ENCODE assay signal across 8 cellular contexts in genomic region chr4:56979674-56980073, GRCh38. TPM values are rescaled to one million over a fixed set of nuclear protein-coding genes. Genes with fewer than 3 reads are reported as not detected.
DNase-seq lines count a peak whose midpoint lies in the region; ATAC-seq, FAIRE-seq and TF ChIP-seq lines count a peak whose summit lies in the region.

No MANE protein-coding gene starts in this region.

- H3K27me3 ChIP-seq in GM23338 (ENCODE audit: insufficient read depth) (no peaks in the 10 kb centered on the region), HepG2 (ENCODE audit: control insufficient read depth in 1 of 2, insufficient read depth in 2 of 2, low read length in 2 of 2) (no peaks in the 10 kb centered on the region; a peak in 1 of 5 replicates)

- H3K9me3 ChIP-seq in HepG2 (ENCODE audit: low read length): no peaks in the 10 kb centered on the region

- TF ChIP-seq CTCF in GM23338 (conservative IDR thresholded peaks at IDR 0.05; ENCODE audit: low read depth in 2 of 2) (no peak), RWPE1 (conservative IDR thresholded peaks at IDR 0.05; ENCODE audit: low read depth) (no peak), astrocyte of the spinal cord (IDR thresholded peaks at IDR 0.05; ENCODE audit: low read depth, low read length) (no peak), HepG2 (CRISPR knock-in tag; IDR thresholded peaks at IDR 0.05) (no peak)

- no peak for TF ChIP-seq POLR2A in HepG2 (IDR thresholded peaks at IDR 0.05; ENCODE audit: insufficient read depth in 1 of 2, low read depth in 2 of 2, low read length in 2 of 2)

- TF ChIP-seq RAD21 in HepG2 (CRISPR knock-in tag; IDR thresholded peaks at IDR 0.05): no peak

- peaks cover 52% of the 10 kb centered on the region for H4K20me1 ChIP-seq in GM23338 (replicated peaks; ENCODE audit: insufficient read depth)
- peaks cover 37% of the 10 kb centered on the region for H4K20me1 ChIP-seq in HepG2 (ENCODE audit: insufficient read depth, low read length)

- peak overlapping the region; percentile 95 for H3K4me3 ChIP-seq in GM23338
- peak overlapping the region; percentile 89 for H3K4me3 ChIP-seq in astrocyte of the spinal cord (ENCODE audit: low read depth, low read length)
- peak overlapping the region; percentile 90 to 93 (median 92) for H3K4me3 ChIP-seq in HepG2 (replicated peaks in 1 of 3; ENCODE audit: insufficient read depth in 1 of 3, low read depth in 2 of 3, low read length in 3 of 3)

- H2AFZ ChIP-seq in GM23338 (no peak overlapping the region), HepG2 (ENCODE audit: low read length) (no peak overlapping the region)

- H3K79me2 ChIP-seq in GM23338 (replicated peaks; ENCODE audit: insufficient read depth) (peaks cover 84% of the 10 kb centered on the region), HepG2 (ENCODE audit: insufficient read depth, low read length) (peaks cover 83% of the 10 kb centered on the region)

- peaks cover 12% of the 10 kb centered on the region for H3K27me3 Mint-ChIP-seq in GM23338 (ENCODE audit: insufficient read depth, low read depth, poor library complexity)

- no peaks in the 10 kb centered on the region for H3K9me2 ChIP-seq in GM23338 (ENCODE audit: insufficient read depth)

- peak overlapping the region; percentile 100 for H3K4me3 Mint-ChIP-seq in GM23338

- WGBS in HepG2 (ENCODE audit: low lambda C conversion rate): 5% methylated on average over 12 of the region's 12 CpGs

- CTCF ChIA-PET in RWPE1 (lab: Yijun Ruan, JAX) (interaction anchor here (0.6 kb wide), 1 partner anchor 631 kb away, joined by 4 read pairs; no protein-coding TSS in a partner anchor), HepG2 (lab: Yijun Ruan, JAX; ENCODE audit: low intra/inter-chr PET ratio, low total read pairs) (no interaction called here)

- H3K36me3 Mint-ChIP-seq in GM23338 (ENCODE audit: low read depth): peaks cover 10% of the 10 kb centered on the region; the same call in 2 of the 3 replicates

- H3K4me2 ChIP-seq in GM23338: peak overlapping the region; percentile 94
- peak overlapping the region; percentile 89 for H3K4me2 ChIP-seq in HepG2 (ENCODE audit: low read depth, low read length)

- POLR2A ChIA-PET in RWPE1 (lab: Yijun Ruan, JAX; ENCODE audit: low non-redundant PET): interaction anchor here (0.7 kb wide), 2 partner anchors 8 to 1795 kb away, joined by 5 to 14 read pairs; no protein-coding TSS in a partner anchor
- POLR2A ChIA-PET in HepG2 (lab: Yijun Ruan, JAX): interaction anchor here (0.7 to 3.5 kb wide), 5 partner anchors 9 to 544 kb away, joined by 4 to 27 read pairs (median 5); partner anchors contain the start of genes PAICS and PPAT

- 0 out of 2 replicates have a peak, but pooled peaks cover 8% of the 10 kb centered on the region for H3K36me3 ChIP-seq in GM23338 (ENCODE audit: insufficient read depth)
- no peaks in the 10 kb centered on the region for H3K36me3 ChIP-seq in HepG2 (replicated peaks in 1 of 2; ENCODE audit: control insufficient read depth in 1 of 2, insufficient read depth in 2 of 2, low read length in 2 of 2)

- no peaks in the 10 kb centered on the region for H3K9me3 Mint-ChIP-seq in GM23338

- FAIRE-seq in HepG2 (lab: Jason Lieb, UNC): no peak

- H3K27ac ChIP-seq in GM23338 (ENCODE audit: low read depth): no peak overlapping the region
- H3K27ac ChIP-seq in RWPE1: peak overlapping the region; percentile 96
- peak overlapping the region; percentile 88 for H3K27ac ChIP-seq in HepG2 (ENCODE audit: extremely low read length, insufficient read depth, low read length)

- intact Hi-C loops in HepG2 (cut with micrococcal nuclease; ENCODE audit: unreplicated experiment): loop anchor here (5.0 kb wide), 1 partner anchor 542 kb away; the partner anchor contains the start of genes PAICS and PPAT

- ATAC-seq in GM23338 (no peak), HepG2 (no peak), HG02884 (IDR thresholded peaks at IDR 0.05; ENCODE audit: unreplicated experiment) (no peak), HG02623 (IDR thresholded peaks at IDR 0.05; ENCODE audit: unreplicated experiment) (no peak)

- H3K4me1 ChIP-seq in GM23338 (ENCODE audit: insufficient read depth) (0 out of 2 replicates have a peak, but pooled peaks cover 3% of the 10 kb centered on the region), HepG2 (ENCODE audit: insufficient read depth, low read length) (peaks cover 39% of the 10 kb centered on the region)

- no peaks in the 10 kb centered on the region for H3F3A ChIP-seq in GM23338 (replicated peaks; ENCODE audit: low read depth)

- no TSS peak for BruUV-seq in HepG2 (replicated peaks; lab: Mats Ljungman, UMichigan)

- peak overlapping the region; percentile 97 for H3K9ac ChIP-seq in HepG2 (ENCODE audit: insufficient read depth, low read depth, low read length)

- in situ Hi-C loops in astrocyte of the spinal cord (cut with HindIII; ENCODE audit: low sequenced_read_pairs): no loop called here
- in situ Hi-C loops in HepG2 (cut with HindIII; ENCODE audit: extremely low pct_ligation_motif_present, low pct_unique_long_range_greater_than_20kb): no loop called here

- peak overlapping the region; percentile 99 for H3K27ac Mint-ChIP-seq in GM23338

- TF ChIP-seq EP300 in HepG2 (IDR thresholded peaks at IDR 0.05; ENCODE audit: low read depth in 2 of 2, low read length in 2 of 2): no peak
- no peak for TF ChIP-seq EP300 in HepG2 (CRISPR knock-in tag; IDR thresholded peaks at IDR 0.05; ENCODE audit: borderline replicate concordance)

- peak; percentile 46 for DNase-seq in GM23338 (ENCODE audit: low spot score)
- no peak for DNase-seq in RWPE1 (ENCODE audit: low spot score)
- no peak for DNase-seq in astrocyte of the spinal cord (ENCODE audit: low read depth, low spot score)
- peak; percentile 31 for DNase-seq in HepG2 (ENCODE audit: low spot score)
- peak; percentile 38 for DNase-seq in stimulated activated CD8-positive, alpha-beta memory T cell treated with anti-CD3 and anti-CD28 coated beads, Interleukin-4, amount 100 ng/mL, for 24 hours (ENCODE audit: low read depth)
- DNase-seq in effector CD8-positive, alpha-beta T cell (lab: John Stamatoyannopoulos, UW): no peak

- H3K4me1 Mint-ChIP-seq in GM23338: peaks cover 7% of the 10 kb centered on the region

TF ChIP-seq in HepG2, 621 proteins besides CTCF, POLR2A, EP300 and RAD21 (continues in another document):
- TF ChIP-seq ZNF460 (CRISPR knock-in tag; IDR thresholded peaks at IDR 0.05; ENCODE audit: borderline replicate concordance) (peak; percentile 68; the same call in 1 of the 2 replicates), ZBTB1 (CRISPR knock-in tag; IDR thresholded peaks at IDR 0.05; ENCODE audit: borderline replicate concordance) (no peak)

RNA-seq across cellular contexts. Expression of gene POLR2B, which starts 1.0 kb away (rescaled TPM):
- total RNA-seq in GM23338 (2014; rRNA removed; shearing (Covaris generic)): 143 and 165 TPM in 2 replicates
- 51.9 and 56.5 TPM in 2 replicates for polyA plus RNA-seq in GM23338 (2016; fragmentation: Nextera tagmentation; extraction: Ambion mirVana)
- total RNA-seq in HepG2 (2016; rRNA removed; fragmentation: Illumina TruSeq; extraction: Trizol): 116 and 173 TPM in 2 replicates
- total RNA-seq in HepG2 (2016; cell fraction: cytosol; rRNA removed; fragmentation: Illumina TruSeq; extraction: Trizol; ENCODE audit: low read depth): 5.7 and 7.8 TPM in 2 replicates
- total RNA-seq in HepG2 (2016; cell fraction: insoluble cytoplasmic fraction; rRNA removed; fragmentation: Illumina TruSeq; extraction: Trizol): 121 and 171 TPM in 2 replicates
- 17.6 and 18.4 TPM in 2 replicates for total RNA-seq in HepG2 (2016; cell fraction: membrane; rRNA removed; fragmentation: Illumina TruSeq; extraction: Trizol)
- 86.8 and 93.4 TPM in 2 replicates for total RNA-seq in HepG2 (2016; cell fraction: nucleus; rRNA removed; fragmentation: Illumina TruSeq; extraction: Trizol)
- polyA plus RNA-seq in HepG2 (2011; rRNA removed): 58.8 and 70.6 TPM in 2 replicates
- 25.1 and 35.1 TPM in 2 replicates for polyA plus RNA-seq in HepG2 (2011; cell fraction: cytosol; rRNA removed)
- polyA plus RNA-seq in HepG2 (2011; cell fraction: nucleus; rRNA removed): 72.0 and 99.9 TPM in 2 replicates
- polyA plus RNA-seq in HepG2 (2012): 51.0 and 61.5 TPM in 2 replicates
- 1.6 and 1.7 TPM in 2 replicates for polyA plus RNA-seq in HepG2 (2016; cell fraction: cytosol; fragmentation: Illumina TruSeq; extraction: Trizol; ENCODE audit: low read depth)
- 102 and 112 TPM in 2 replicates for polyA plus RNA-seq in HepG2 (2016; cell fraction: insoluble cytoplasmic fraction; fragmentation: Illumina TruSeq; extraction: Trizol; ENCODE audit: low read depth)
- 4.2 and 5.0 TPM in 2 replicates for polyA plus RNA-seq in HepG2 (2016; cell fraction: membrane; fragmentation: Illumina TruSeq; extraction: Trizol; ENCODE audit: low read depth)
- polyA plus RNA-seq in HepG2 (2016; cell fraction: nucleus; fragmentation: Illumina TruSeq; extraction: Trizol; ENCODE audit: insufficient read depth, low read depth): 114 and 116 TPM in 2 replicates
- 35.9 and 41.1 TPM in 2 replicates for polyA minus RNA-seq in HepG2 (2011; rRNA and poly(A)+ RNA removed; ENCODE audit: low replicate concordance)
- 34.6 and 36.8 TPM in 2 replicates for polyA minus RNA-seq in HepG2 (2011; cell fraction: cytosol; rRNA and poly(A)+ RNA removed)
- 84.8 and 90.8 TPM in 2 replicates for polyA minus RNA-seq in HepG2 (2011; cell fraction: nucleus; rRNA and poly(A)+ RNA removed)

RNA-seq across cellular contexts. Expression of gene NOA1, which starts 2.3 kb away (rescaled TPM):
- 39.5 and 50.2 TPM in 2 replicates for total RNA-seq in GM23338 (2014; rRNA removed; shearing (Covaris generic))
- polyA plus RNA-seq in GM23338 (2016; fragmentation: Nextera tagmentation; extraction: Ambion mirVana) (14.3 and 15.1 TPM in 2 replicates), HepG2 (2011; rRNA removed) (16.8 and 19.0 TPM in 2 replicates)
- total RNA-seq in HepG2 (2016; rRNA removed; fragmentation: Illumina TruSeq; extraction: Trizol): 17.3 and 17.9 TPM in 2 replicates
- 6.2 and 6.5 TPM in 2 replicates for total RNA-seq in HepG2 (2016; cell fraction: cytosol; rRNA removed; fragmentation: Illumina TruSeq; extraction: Trizol; ENCODE audit: low read depth)
- 16.6 and 19.0 TPM in 2 replicates for total RNA-seq in HepG2 (2016; cell fraction: insoluble cytoplasmic fraction; rRNA removed; fragmentation: Illumina TruSeq; extraction: Trizol)
- 15.0 and 16.7 TPM in 2 replicates for total RNA-seq in HepG2 (2016; cell fraction: membrane; rRNA removed; fragmentation: Illumina TruSeq; extraction: Trizol)
- total RNA-seq in HepG2 (2016; cell fraction: nucleus; rRNA removed; fragmentation: Illumina TruSeq; extraction: Trizol): 10.8 and 13.0 TPM in 2 replicates
- polyA plus RNA-seq in HepG2 (2011; cell fraction: cytosol; rRNA removed): 15.0 and 18.8 TPM in 2 replicates
- 10.9 and 13.5 TPM in 2 replicates for polyA plus RNA-seq in HepG2 (2011; cell fraction: nucleus; rRNA removed)
- 17.0 and 17.3 TPM in 2 replicates for polyA plus RNA-seq in HepG2 (2012)
- polyA plus RNA-seq in HepG2 (2016; cell fraction: cytosol; fragmentation: Illumina TruSeq; extraction: Trizol; ENCODE audit: low read depth): 5.1 and 5.7 TPM in 2 replicates
- 16.4 and 16.8 TPM in 2 replicates for polyA plus RNA-seq in HepG2 (2016; cell fraction: insoluble cytoplasmic fraction; fragmentation: Illumina TruSeq; extraction: Trizol; ENCODE audit: low read depth)
- polyA plus RNA-seq in HepG2 (2016; cell fraction: membrane; fragmentation: Illumina TruSeq; extraction: Trizol; ENCODE audit: low read depth): 10.3 and 12.9 TPM in 2 replicates
- 12.3 and 12.6 TPM in 2 replicates for polyA plus RNA-seq in HepG2 (2016; cell fraction: nucleus; fragmentation: Illumina TruSeq; extraction: Trizol; ENCODE audit: insufficient read depth, low read depth)
- 10.2 and 23.1 TPM in 2 replicates for polyA minus RNA-seq in HepG2 (2011; rRNA and poly(A)+ RNA removed; ENCODE audit: low replicate concordance)
- 13.4 and 16.5 TPM in 2 replicates for polyA minus RNA-seq in HepG2 (2011; cell fraction: cytosol; rRNA and poly(A)+ RNA removed)
- 8.9 and 10.9 TPM in 2 replicates for polyA minus RNA-seq in HepG2 (2011; cell fraction: nucleus; rRNA and poly(A)+ RNA removed)

Comparison
In these comparisons a context has a peak if more than half of its experiments do, and no peak if none do; other contexts are left out.
1. DNase-seq: peak in GM23338 (single experiment), HepG2 (single experiment) and stimulated activated CD8-positive, alpha-beta memory T cell treated with anti-CD3 and anti-CD28 coated beads, Interleukin-4, amount 100 ng/mL, for 24 hours (single experiment); none in RWPE1 (single experiment), astrocyte of the spinal cord (single experiment) and effector CD8-positive, alpha-beta T cell (single experiment).
2. Peak in every context shown above with its lines, with median percentiles within 50 percentile points of each other: H3K4me3 ChIP-seq.